Comparison of ENCODE assay signal across 17 cellular contexts in genomic region chr2:224287533-224287932, GRCh38.
"Had no signal": no experiment of that assay in that cellular context is flagged by ENCODE, and none has a peak within 500 bp of the region (broad histone marks: within the 10 kb centered on the region; RNA-seq: fewer than 3 reads in every experiment).

No MANE protein-coding gene starts in this region.

- H3K4me3 ChIP-seq: dorsolateral prefrontal cortex, heart left ventricle, psoas muscle, right lobe of liver, thoracic aorta, transverse colon had no signal

- H3K27ac ChIP-seq: dorsolateral prefrontal cortex, heart left ventricle, neutrophil, psoas muscle, right lobe of liver, thoracic aorta, transverse colon had no signal

- H3K27me3 ChIP-seq: right lobe of liver had no signal

- H3K9me3 ChIP-seq: heart left ventricle, neutrophil, psoas muscle, right lobe of liver, thoracic aorta, transverse colon had no signal

- ATAC-seq: heart left ventricle; left colon; psoas muscle; right lobe of liver; stimulated activated naive B cell treated with anti-CD40 and anti-IgM and Interleukin-4, amounts not matched to agents 10 μg/mL and 1 μg/mL and 100 μg/mL, for 72 hours; stimulated activated naive CD8-positive, alpha-beta T cell treated with anti-CD3 and anti-CD28 coated beads, Interleukin-15, amount 100 ng/mL, for 72 hours had no signal

- H3K36me3 ChIP-seq: heart left ventricle, neutrophil, right lobe of liver, thoracic aorta, transverse colon had no signal

- H3K4me1 ChIP-seq: psoas muscle, right lobe of liver, transverse colon had no signal

- DNase-seq: cortex of kidney; dorsolateral prefrontal cortex; effector CD8-positive, alpha-beta T cell; heart left ventricle; hippocampal formation; left colon; naive B cell; psoas muscle; retina; right lobe of liver; stimulated activated CD4-positive, alpha-beta T cell treated with anti-CD3 and anti-CD28 coated beads, Interleukin-2, amount 100 ng/mL, for 24 hours; stimulated activated CD4-positive, alpha-beta T cell treated with anti-CD3 and anti-CD28 coated beads, Interleukin-4, amount 100 ng/mL, for 4 hours; stimulated activated naive B cell treated with anti-CD40 and anti-IgM and Interleukin-4, amounts not matched to agents 10 μg/mL and 1 μg/mL and 100 μg/mL, for 72 hours; stimulated activated naive CD8-positive, alpha-beta T cell treated with anti-CD3 and anti-CD28 coated beads, Interleukin-15, amount 100 ng/mL, for 72 hours; transverse colon had no signal
